14 cellular contexts compared by ENCODE assay signal in the genomic region with DNA sequence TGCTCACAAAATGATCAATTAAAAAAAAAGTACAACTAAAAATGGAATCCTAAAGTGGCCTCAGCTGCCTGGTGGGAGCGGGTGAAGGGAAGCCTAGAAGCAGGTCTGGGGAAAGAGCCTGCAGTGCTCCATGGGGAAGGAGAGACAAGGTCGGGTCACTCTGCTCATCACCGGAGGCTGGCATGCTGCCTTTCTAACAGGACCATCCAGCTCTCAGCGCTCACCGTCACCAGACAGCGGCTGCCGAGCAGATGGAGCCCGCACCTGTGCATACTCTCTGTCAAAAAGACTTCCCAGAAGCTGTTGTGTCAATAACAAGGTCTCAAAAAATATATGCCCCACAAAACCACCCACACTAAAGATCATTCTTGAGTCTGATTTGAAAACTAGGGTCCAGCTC.
"Had no signal": no experiment of that assay in that cellular context is flagged by ENCODE, and none has a peak within 500 bp of the region (broad histone marks: within the 10 kb centered on the region; RNA-seq: fewer than 3 reads in every experiment).

No MANE protein-coding gene starts in this region.

- ATAC-seq: activated CD8-positive, alpha-beta T cell treated with anti-CD3 and anti-CD28 coated beads for 36 hours; activated T-cell treated with anti-CD3 and anti-CD28 coated beads, Interleukin-2, amount 50 U/mL, for 72 hours had no signal

- H3K4me1 ChIP-seq: ascending aorta, parathyroid adenoma, right atrium auricular region, stomach, thyroid gland had no signal

- H3K4me3 ChIP-seq: ascending aorta, right atrium auricular region, stomach, thyroid gland had no signal

- H3K27ac Mint-ChIP-seq: activated CD8-positive, alpha-beta T cell treated with anti-CD3 and anti-CD28 coated beads for 36 hours; activated T-cell treated with anti-CD3 and anti-CD28 coated beads, Interleukin-2, amount 50 U/mL, for 72 hours had no signal

- H3K4me3 Mint-ChIP-seq: activated CD8-positive, alpha-beta T cell treated with anti-CD3 and anti-CD28 coated beads for 36 hours; activated T-cell treated with anti-CD3 and anti-CD28 coated beads, Interleukin-2, amount 50 U/mL, for 72 hours had no signal

- H3K36me3 ChIP-seq: ascending aorta, right atrium auricular region, stomach, thyroid gland had no signal

- H3K27ac ChIP-seq: ascending aorta, parathyroid adenoma, right atrium auricular region, stomach, thyroid gland, VCaP had no signal

- H3K9me3 ChIP-seq: ascending aorta, right atrium auricular region, stomach, thyroid gland had no signal

- H3K9me3 Mint-ChIP-seq: activated CD8-positive, alpha-beta T cell treated with anti-CD3 and anti-CD28 coated beads for 36 hours; activated T-cell treated with anti-CD3 and anti-CD28 coated beads, Interleukin-2, amount 50 U/mL, for 72 hours had no signal

- DNase-seq: activated CD8-positive, alpha-beta memory T cell treated with anti-CD3 and anti-CD28 coated beads, Interleukin-2, amount 50 U/mL, for 4 hours; activated CD8-positive, alpha-beta T cell treated with anti-CD3 and anti-CD28 coated beads for 36 hours; activated gamma-delta T cell treated with Interleukin-2 at 50 U/mL for 16 hours; activated T-cell treated with anti-CD3 and anti-CD28 coated beads, Interleukin-2, amount 50 U/mL, for 72 hours; cortex of kidney; kidney glomerular epithelial cell; midbrain; small intestine; stomach; thyroid gland had no signal

- H3K27me3 ChIP-seq: ascending aorta, right atrium auricular region, stomach, thyroid gland had no signal
